28 cellular contexts compared by ENCODE assay signal in genomic region chr3:156184156-156184555, GRCh38.
DNase-seq lines count a peak whose midpoint lies in the region; ATAC-seq and FAIRE-seq lines count a peak whose summit lies in the region.
"Had no signal": no experiment of that assay in that cellular context is flagged by ENCODE, and none has a peak within 500 bp of the region (broad histone marks: within the 10 kb centered on the region; RNA-seq: fewer than 3 reads in every experiment).

No MANE protein-coding gene starts in this region.

- intact Hi-C loops in head of caudate nucleus (cut with DNase I): no loop called here

- no peak for ATAC-seq in HG03442 (IDR thresholded peaks at IDR 0.05; ENCODE audit: unreplicated experiment)
- ATAC-seq: A549; CD8-positive, alpha-beta T cell had no signal

- no peak for FAIRE-seq in urothelium cell line (lab: Jason Lieb, UNC)
- FAIRE-seq: A204.1, A549, D721Med had no signal

- in situ Hi-C loops in G401 (cut with HindIII; ENCODE audit: low sequenced_read_pairs): no loop called here

- DNase-seq in G401 (ENCODE audit: low spot score) (peak; percentile 70), cerebellar cortex (ENCODE audit: low spot score) (peak; percentile 59), cerebellum (ENCODE audit: low spot score) (peak; percentile 44), head of caudate nucleus (no peak), urothelium cell line (ENCODE audit: low spot score) (no peak)
- DNase-seq: 8988T; ACHN; AML-193; BE2C; Caco-2; Calu3; CD4-positive, alpha-beta memory T cell; CD4-positive, alpha-beta T cell; CD4-positive, CD25-positive, alpha-beta regulatory T cell; CD8-positive, alpha-beta memory T cell; CD8-positive, alpha-beta T cell; COR-L47; DMS 273 treated with DMSO at 0.1 percent for 48 hours; DMS153; DMS53; DMS79; DMS79 treated with DMSO at 0.1 percent for 48 hours; DND-41; EL had no signal

Comparison
In these comparisons a context has a peak if more than half of its experiments do, and no peak if none do; other contexts are left out.
1. DNase-seq: peak in G401 (single experiment), cerebellar cortex (single experiment) and cerebellum (single experiment); none in head of caudate nucleus (0 of 42) and urothelium cell line (single experiment).